In the genomic region with DNA sequence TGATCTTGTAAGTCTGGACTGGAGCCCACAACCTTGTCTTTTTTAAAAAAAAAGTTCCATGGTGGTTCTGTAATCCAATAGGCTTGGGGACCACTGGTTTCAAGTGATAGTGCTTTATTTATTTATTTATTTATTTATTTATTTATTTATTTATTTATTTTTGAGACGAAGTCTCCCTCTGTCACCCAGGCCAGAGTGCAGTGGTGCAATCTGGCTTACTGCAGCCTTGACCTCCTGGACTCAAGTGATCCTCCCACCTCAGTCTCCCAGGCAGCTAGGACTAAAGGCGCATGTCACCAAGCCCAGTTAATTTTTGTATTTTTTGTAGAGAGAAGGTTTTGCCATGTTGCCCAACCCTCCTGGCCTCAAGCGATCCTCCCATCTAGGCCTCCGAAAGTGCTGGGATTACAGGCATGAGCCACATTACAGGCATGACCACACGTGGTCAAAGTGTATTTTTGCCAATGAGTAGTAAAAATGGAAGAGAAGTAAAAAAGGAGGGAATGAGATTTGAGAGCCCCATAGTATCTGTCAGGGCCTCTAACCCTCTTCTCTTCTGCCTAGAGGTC, we compare ENCODE assay signal across 1 cellular context.
TF ChIP-seq lines count a peak whose summit lies in the region.

No MANE protein-coding gene starts in this region.

TF ChIP-seq in HepG2, 621 proteins besides CTCF, POLR2A, EP300 and RAD21 (continued from another document and continues in another):
- TF ChIP-seq, protein P1, sequence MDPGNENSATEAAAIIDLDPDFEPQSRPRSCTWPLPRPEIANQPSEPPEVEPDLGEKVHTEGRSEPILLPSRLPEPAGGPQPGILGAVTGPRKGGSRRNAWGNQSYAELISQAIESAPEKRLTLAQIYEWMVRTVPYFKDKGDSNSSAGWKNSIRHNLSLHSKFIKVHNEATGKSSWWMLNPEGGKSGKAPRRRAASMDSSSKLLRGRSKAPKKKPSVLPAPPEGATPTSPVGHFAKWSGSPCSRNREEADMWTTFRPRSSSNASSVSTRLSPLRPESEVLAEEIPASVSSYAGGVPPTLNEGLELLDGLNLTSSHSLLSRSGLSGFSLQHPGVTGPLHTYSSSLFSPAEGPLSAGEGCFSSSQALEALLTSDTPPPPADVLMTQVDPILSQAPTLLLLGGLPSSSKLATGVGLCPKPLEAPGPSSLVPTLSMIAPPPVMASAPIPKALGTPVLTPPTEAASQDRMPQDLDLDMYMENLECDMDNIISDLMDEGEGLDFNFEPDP (CRISPR knock-in tag; conservative IDR thresholded peaks at IDR 0.05) = no peak
- TF ChIP-seq, protein P2, sequence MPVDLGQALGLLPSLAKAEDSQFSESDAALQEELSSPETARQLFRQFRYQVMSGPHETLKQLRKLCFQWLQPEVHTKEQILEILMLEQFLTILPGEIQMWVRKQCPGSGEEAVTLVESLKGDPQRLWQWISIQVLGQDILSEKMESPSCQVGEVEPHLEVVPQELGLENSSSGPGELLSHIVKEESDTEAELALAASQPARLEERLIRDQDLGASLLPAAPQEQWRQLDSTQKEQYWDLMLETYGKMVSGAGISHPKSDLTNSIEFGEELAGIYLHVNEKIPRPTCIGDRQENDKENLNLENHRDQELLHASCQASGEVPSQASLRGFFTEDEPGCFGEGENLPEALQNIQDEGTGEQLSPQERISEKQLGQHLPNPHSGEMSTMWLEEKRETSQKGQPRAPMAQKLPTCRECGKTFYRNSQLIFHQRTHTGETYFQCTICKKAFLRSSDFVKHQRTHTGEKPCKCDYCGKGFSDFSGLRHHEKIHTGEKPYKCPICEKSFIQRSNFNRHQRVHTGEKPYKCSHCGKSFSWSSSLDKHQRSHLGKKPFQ (CRISPR knock-in tag; IDR thresholded peaks at IDR 0.05; ENCODE audit: insufficient replicate concordance) = no peak
- TF ChIP-seq ZNF274 (CRISPR knock-in tag; IDR thresholded peaks at IDR 0.05) (no peak), ZNF570 (CRISPR knock-in tag; IDR thresholded peaks at IDR 0.05; ENCODE audit: borderline replicate concordance) (no peak), ZNF572 (CRISPR knock-in tag; IDR thresholded peaks at IDR 0.05) (no peak), HOXD1 (CRISPR knock-in tag; IDR thresholded peaks at IDR 0.05) (no peak), EHMT2 (IDR thresholded peaks at IDR 0.05; ENCODE audit: borderline replicate concordance, low read depth, low read length) (no peak), ZNF780A (CRISPR knock-in tag; IDR thresholded peaks at IDR 0.05) (no peak), ZNF138 (CRISPR knock-in tag; IDR thresholded peaks at IDR 0.05; ENCODE audit: low read depth) (no peak), ZNF230 (CRISPR knock-in tag; IDR thresholded peaks at IDR 0.05) (no peak), ZC3H13 (CRISPR knock-in tag; IDR thresholded peaks at IDR 0.05) (no peak), ZNF747 (CRISPR knock-in tag; IDR thresholded peaks at IDR 0.05; ENCODE audit: borderline replicate concordance) (no peak), KDM3A (CRISPR knock-in tag; IDR thresholded peaks at IDR 0.05; ENCODE audit: low read depth) (no peak), PPARG (CRISPR knock-in tag; conservative IDR thresholded peaks at IDR 0.05) (no peak), SRSF1 (optimal IDR thresholded peaks at IDR 0.05; ENCODE audit: low read depth, low read length) (no peak), SP2 (CRISPR knock-in tag; IDR thresholded peaks at IDR 0.05) (no peak), SP5 (CRISPR knock-in tag; IDR thresholded peaks at IDR 0.05; ENCODE audit: borderline replicate concordance, low read depth) (peak; percentile 75), SP4 (CRISPR knock-in tag; IDR thresholded peaks at IDR 0.05) (0 out of 2 replicates have a peak, but pooled peaks have one; percentile 17), HMG20A (CRISPR knock-in tag; IDR thresholded peaks at IDR 0.05; ENCODE audit: borderline replicate concordance) (peak; percentile 18; the same call in 1 of the 2 replicates), REL (CRISPR knock-in tag; conservative IDR thresholded peaks at IDR 0.05) (no peak), HCFC1 (IDR thresholded peaks at IDR 0.05; ENCODE audit: low read depth, low read length) (no peak), ZNF567 (CRISPR knock-in tag; IDR thresholded peaks at IDR 0.05; ENCODE audit: borderline replicate concordance) (no peak), PLRG1 (conservative IDR thresholded peaks at IDR 0.05) (no peak), ZFAT (CRISPR knock-in tag; conservative IDR thresholded peaks at IDR 0.05) (no peak), NR2F6 (IDR thresholded peaks at IDR 0.05) (no peak), NR2F6 (CRISPR knock-in tag; IDR thresholded peaks at IDR 0.05) (peak; percentile 59), SMARCE1 (IDR thresholded peaks at IDR 0.05; ENCODE audit: borderline replicate concordance) (no peak), ZMYM3 (CRISPR knock-in tag; IDR thresholded peaks at IDR 0.05) (0 out of 2 replicates have a peak, but pooled peaks have one; percentile 15), TAF15 (IDR thresholded peaks at IDR 0.05; ENCODE audit: low read depth, low read length, poor library complexity, severe bottlenecking) (no peak), TOPORS (CRISPR knock-in tag; IDR thresholded peaks at IDR 0.05) (no peak), FOXP1 (IDR thresholded peaks at IDR 0.05) (no peak), FOXP1 (CRISPR knock-in tag; IDR thresholded peaks at IDR 0.05) (peak; percentile 42), YEATS2 (CRISPR knock-in tag; IDR thresholded peaks at IDR 0.05; ENCODE audit: borderline replicate concordance) (no peak), ZNF788 (CRISPR knock-in tag; IDR thresholded peaks at IDR 0.05; ENCODE audit: borderline replicate concordance) (no peak), RARA (CRISPR knock-in tag; IDR thresholded peaks at IDR 0.05) (0 out of 2 replicates have a peak, but pooled peaks have one; percentile 35)
- TF ChIP-seq, protein P3, sequence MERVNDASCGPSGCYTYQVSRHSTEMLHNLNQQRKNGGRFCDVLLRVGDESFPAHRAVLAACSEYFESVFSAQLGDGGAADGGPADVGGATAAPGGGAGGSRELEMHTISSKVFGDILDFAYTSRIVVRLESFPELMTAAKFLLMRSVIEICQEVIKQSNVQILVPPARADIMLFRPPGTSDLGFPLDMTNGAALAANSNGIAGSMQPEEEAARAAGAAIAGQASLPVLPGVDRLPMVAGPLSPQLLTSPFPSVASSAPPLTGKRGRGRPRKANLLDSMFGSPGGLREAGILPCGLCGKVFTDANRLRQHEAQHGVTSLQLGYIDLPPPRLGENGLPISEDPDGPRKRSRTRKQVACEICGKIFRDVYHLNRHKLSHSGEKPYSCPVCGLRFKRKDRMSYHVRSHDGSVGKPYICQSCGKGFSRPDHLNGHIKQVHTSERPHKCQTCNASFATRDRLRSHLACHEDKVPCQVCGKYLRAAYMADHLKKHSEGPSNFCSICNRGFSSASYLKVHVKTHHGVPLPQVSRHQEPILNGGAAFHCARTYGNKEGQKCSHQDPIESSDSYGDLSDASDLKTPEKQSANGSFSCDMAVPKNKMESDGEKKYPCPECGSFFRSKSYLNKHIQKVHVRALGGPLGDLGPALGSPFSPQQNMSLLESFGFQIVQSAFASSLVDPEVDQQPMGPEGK (CRISPR knock-in tag; IDR thresholded peaks at IDR 0.05) = no peak
- TF ChIP-seq, protein P4, sequence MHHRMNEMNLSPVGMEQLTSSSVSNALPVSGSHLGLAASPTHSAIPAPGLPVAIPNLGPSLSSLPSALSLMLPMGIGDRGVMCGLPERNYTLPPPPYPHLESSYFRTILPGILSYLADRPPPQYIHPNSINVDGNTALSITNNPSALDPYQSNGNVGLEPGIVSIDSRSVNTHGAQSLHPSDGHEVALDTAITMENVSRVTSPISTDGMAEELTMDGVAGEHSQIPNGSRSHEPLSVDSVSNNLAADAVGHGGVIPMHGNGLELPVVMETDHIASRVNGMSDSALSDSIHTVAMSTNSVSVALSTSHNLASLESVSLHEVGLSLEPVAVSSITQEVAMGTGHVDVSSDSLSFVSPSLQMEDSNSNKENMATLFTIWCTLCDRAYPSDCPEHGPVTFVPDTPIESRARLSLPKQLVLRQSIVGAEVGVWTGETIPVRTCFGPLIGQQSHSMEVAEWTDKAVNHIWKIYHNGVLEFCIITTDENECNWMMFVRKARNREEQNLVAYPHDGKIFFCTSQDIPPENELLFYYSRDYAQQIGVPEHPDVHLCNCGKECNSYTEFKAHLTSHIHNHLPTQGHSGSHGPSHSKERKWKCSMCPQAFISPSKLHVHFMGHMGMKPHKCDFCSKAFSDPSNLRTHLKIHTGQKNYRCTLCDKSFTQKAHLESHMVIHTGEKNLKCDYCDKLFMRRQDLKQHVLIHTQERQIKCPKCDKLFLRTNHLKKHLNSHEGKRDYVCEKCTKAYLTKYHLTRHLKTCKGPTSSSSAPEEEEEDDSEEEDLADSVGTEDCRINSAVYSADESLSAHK (CRISPR knock-in tag; IDR thresholded peaks at IDR 0.05; ENCODE audit: borderline replicate concordance) = no peak
- TF ChIP-seq, protein P5, sequence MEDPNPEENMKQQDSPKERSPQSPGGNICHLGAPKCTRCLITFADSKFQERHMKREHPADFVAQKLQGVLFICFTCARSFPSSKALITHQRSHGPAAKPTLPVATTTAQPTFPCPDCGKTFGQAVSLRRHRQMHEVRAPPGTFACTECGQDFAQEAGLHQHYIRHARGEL (CRISPR knock-in tag; IDR thresholded peaks at IDR 0.05) = no peak
- TF ChIP-seq, protein P6, sequence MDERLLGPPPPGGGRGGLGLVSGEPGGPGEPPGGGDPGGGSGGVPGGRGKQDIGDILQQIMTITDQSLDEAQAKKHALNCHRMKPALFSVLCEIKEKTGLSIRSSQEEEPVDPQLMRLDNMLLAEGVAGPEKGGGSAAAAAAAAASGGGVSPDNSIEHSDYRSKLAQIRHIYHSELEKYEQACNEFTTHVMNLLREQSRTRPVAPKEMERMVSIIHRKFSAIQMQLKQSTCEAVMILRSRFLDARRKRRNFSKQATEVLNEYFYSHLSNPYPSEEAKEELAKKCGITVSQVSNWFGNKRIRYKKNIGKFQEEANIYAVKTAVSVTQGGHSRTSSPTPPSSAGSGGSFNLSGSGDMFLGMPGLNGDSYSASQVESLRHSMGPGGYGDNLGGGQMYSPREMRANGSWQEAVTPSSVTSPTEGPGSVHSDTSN (CRISPR knock-in tag; IDR thresholded peaks at IDR 0.05) = no peak
- TF ChIP-seq, protein P7, sequence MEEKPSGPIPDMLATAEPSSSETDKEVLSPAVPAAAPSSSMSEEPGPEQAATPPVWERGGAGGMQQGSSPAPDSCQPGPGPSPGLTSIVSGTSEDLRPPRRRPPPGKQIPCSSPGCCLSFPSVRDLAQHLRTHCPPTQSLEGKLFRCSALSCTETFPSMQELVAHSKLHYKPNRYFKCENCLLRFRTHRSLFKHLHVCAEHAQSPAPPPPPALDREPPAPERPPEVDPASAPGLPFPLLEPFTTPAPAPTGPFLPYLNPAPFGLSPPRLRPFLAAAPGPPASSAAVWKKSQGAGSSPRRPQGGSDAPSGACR (CRISPR knock-in tag; IDR thresholded peaks at IDR 0.05) = no peak
- TF ChIP-seq, protein P8, sequence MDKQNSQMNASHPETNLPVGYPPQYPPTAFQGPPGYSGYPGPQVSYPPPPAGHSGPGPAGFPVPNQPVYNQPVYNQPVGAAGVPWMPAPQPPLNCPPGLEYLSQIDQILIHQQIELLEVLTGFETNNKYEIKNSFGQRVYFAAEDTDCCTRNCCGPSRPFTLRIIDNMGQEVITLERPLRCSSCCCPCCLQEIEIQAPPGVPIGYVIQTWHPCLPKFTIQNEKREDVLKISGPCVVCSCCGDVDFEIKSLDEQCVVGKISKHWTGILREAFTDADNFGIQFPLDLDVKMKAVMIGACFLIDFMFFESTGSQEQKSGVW (CRISPR knock-in tag; IDR thresholded peaks at IDR 0.05; ENCODE audit: borderline replicate concordance) = no peak
- TF ChIP-seq, protein P9, sequence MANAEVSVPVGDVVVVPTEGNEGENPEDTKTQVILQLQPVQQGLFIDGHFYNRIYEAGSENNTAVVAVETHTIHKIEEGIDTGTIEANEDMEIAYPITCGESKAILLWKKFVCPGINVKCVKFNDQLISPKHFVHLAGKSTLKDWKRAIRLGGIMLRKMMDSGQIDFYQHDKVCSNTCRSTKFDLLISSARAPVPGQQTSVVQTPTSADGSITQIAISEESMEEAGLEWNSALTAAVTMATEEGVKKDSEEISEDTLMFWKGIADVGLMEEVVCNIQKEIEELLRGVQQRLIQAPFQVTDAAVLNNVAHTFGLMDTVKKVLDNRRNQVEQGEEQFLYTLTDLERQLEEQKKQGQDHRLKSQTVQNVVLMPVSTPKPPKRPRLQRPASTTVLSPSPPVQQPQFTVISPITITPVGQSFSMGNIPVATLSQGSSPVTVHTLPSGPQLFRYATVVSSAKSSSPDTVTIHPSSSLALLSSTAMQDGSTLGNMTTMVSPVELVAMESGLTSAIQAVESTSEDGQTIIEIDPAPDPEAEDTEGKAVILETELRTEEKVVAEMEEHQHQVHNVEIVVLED (CRISPR knock-in tag; IDR thresholded peaks at IDR 0.05; ENCODE audit: borderline replicate concordance) = no peak
- TF ChIP-seq, protein P10, sequence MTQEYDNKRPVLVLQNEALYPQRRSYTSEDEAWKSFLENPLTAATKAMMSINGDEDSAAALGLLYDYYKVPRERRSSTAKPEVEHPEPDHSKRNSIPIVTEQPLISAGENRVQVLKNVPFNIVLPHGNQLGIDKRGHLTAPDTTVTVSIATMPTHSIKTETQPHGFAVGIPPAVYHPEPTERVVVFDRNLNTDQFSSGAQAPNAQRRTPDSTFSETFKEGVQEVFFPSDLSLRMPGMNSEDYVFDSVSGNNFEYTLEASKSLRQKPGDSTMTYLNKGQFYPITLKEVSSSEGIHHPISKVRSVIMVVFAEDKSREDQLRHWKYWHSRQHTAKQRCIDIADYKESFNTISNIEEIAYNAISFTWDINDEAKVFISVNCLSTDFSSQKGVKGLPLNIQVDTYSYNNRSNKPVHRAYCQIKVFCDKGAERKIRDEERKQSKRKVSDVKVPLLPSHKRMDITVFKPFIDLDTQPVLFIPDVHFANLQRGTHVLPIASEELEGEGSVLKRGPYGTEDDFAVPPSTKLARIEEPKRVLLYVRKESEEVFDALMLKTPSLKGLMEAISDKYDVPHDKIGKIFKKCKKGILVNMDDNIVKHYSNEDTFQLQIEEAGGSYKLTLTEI (CRISPR knock-in tag; conservative IDR thresholded peaks at IDR 0.05) = no peak
- TF ChIP-seq, protein P11, sequence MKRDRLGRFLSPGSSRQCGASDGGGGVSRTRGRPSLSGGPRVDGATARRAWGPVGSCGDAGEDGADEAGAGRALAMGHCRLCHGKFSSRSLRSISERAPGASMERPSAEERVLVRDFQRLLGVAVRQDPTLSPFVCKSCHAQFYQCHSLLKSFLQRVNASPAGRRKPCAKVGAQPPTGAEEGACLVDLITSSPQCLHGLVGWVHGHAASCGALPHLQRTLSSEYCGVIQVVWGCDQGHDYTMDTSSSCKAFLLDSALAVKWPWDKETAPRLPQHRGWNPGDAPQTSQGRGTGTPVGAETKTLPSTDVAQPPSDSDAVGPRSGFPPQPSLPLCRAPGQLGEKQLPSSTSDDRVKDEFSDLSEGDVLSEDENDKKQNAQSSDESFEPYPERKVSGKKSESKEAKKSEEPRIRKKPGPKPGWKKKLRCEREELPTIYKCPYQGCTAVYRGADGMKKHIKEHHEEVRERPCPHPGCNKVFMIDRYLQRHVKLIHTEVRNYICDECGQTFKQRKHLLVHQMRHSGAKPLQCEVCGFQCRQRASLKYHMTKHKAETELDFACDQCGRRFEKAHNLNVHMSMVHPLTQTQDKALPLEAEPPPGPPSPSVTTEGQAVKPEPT (CRISPR knock-in tag; IDR thresholded peaks at IDR 0.05; ENCODE audit: low read depth) = no peak
